Comparison of ENCODE assay signal across 8 cellular contexts in genomic region chr20:52192296-52193007, GRCh38. TPM values are rescaled to one million over a fixed set of nuclear protein-coding genes. Genes with fewer than 3 reads are reported as not detected.
A peak's percentile ranks its signal among the peaks of the same experiment; 100 is the strongest.
DNase-seq lines count a peak whose midpoint lies in the region; ATAC-seq and TF ChIP-seq lines count a peak whose summit lies in the region.

No MANE protein-coding gene starts in this region.

- POLR2A ChIA-PET in activated CD8-positive, alpha-beta T cell treated with anti-CD3 and anti-CD28 coated beads, Interleukin-2, amount 10 ng/mL, durations not matched to agents 7 days and 5 days (lab: Charles Lee), result interaction anchor here (0.7 to 1.1 kb wide), 3 partner anchors 10 to 210 kb away, joined by 3 to 4 read pairs (median 3); no protein-coding TSS in a partner anchor

- intact Hi-C loops in left ventricle myocardium inferior (cut with micrococcal nuclease), result no loop called here

- CTCF ChIA-PET in activated CD8-positive, alpha-beta T cell treated with anti-CD3 and anti-CD28 coated beads, Interleukin-2, amount 10 ng/mL, durations not matched to agents 7 days and 5 days (lab: Charles Lee), result interaction anchor here (0.9 to 1.6 kb wide), 12 partner anchors 12 to 113 kb away, joined by 3 to 7 read pairs (median 4); no protein-coding TSS in a partner anchor

- TF ChIP-seq CTCF in GM13976 (IDR thresholded peaks at IDR 0.05; ENCODE audit: borderline replicate concordance, control extremely low read depth, extremely low read depth, insufficient read depth, missing control alignments), result peak; percentile 46
- peak; percentile 41 for TF ChIP-seq CTCF in left ventricle myocardium inferior (IDR thresholded peaks at IDR 0.05; ENCODE audit: borderline replicate concordance)

- no peaks in the 10 kb centered on the region for H3K27me3 Mint-ChIP-seq in activated CD8-positive, alpha-beta T cell treated with anti-CD3 and anti-CD28 coated beads, Interleukin-2, amount 10 ng/mL, durations not matched to agents 7 days and 5 days (ENCODE audit: low read depth)

- no peaks in the 10 kb centered on the region for H3K9me3 Mint-ChIP-seq in activated CD8-positive, alpha-beta T cell treated with anti-CD3 and anti-CD28 coated beads, Interleukin-2, amount 10 ng/mL, durations not matched to agents 7 days and 5 days (ENCODE audit: insufficient read depth)

- H3K36me3 ChIP-seq in left ventricle myocardium inferior (no peaks in the 10 kb centered on the region), rectal smooth muscle tissue (ENCODE audit: control insufficient read depth, insufficient read depth, low read length) (no peaks in the 10 kb centered on the region)

- H3K4me1 Mint-ChIP-seq in activated CD8-positive, alpha-beta T cell treated with anti-CD3 and anti-CD28 coated beads, Interleukin-2, amount 10 ng/mL, durations not matched to agents 7 days and 5 days (ENCODE audit: low read depth), result peaks cover 21% of the 10 kb centered on the region

- H3K36me3 Mint-ChIP-seq in activated CD8-positive, alpha-beta T cell treated with anti-CD3 and anti-CD28 coated beads, Interleukin-2, amount 10 ng/mL, durations not matched to agents 7 days and 5 days (ENCODE audit: low read depth), result no peaks in the 10 kb centered on the region

- H3K27me3 ChIP-seq in left ventricle myocardium inferior (ENCODE audit: low read depth) (no peaks in the 10 kb centered on the region), rectal smooth muscle tissue (ENCODE audit: control insufficient read depth, insufficient read depth, low read length) (no peaks in the 10 kb centered on the region)

- H3K4me3 Mint-ChIP-seq in activated CD8-positive, alpha-beta T cell treated with anti-CD3 and anti-CD28 coated beads, Interleukin-2, amount 10 ng/mL, durations not matched to agents 7 days and 5 days, result peak overlapping the region; percentile 77

- DNase-seq in Ammon's horn (ENCODE audit: low spot score) (peak; percentile 37), GM13976 (ENCODE audit: low spot score) (peak; percentile 68), NCI-H146 treated with DMSO at 0.1 percent for 48 hours (lab: John Stamatoyannopoulos, UW; ENCODE audit: unreplicated experiment) (peak; percentile 67), left ventricle myocardium inferior (peak; percentile 45), HCEC 1CT (no peak)
- peak; percentile 53 for DNase-seq in activated CD8-positive, alpha-beta T cell treated with anti-CD3 and anti-CD28 coated beads, Interleukin-2, amount 10 ng/mL, durations not matched to agents 7 days and 5 days

- peak overlapping the region; percentile 12 for H3K9ac ChIP-seq in rectal smooth muscle tissue (ENCODE audit: low read length)

- in situ Hi-C loops in GM13976 (cut with MboI; ENCODE audit: low sequenced_read_pairs, unreplicated experiment), result no loop called here

- no peaks in the 10 kb centered on the region for H3K9me3 ChIP-seq in left ventricle myocardium inferior (replicated peaks)

- peak overlapping the region; percentile 99 for H3K4me3 ChIP-seq in left ventricle myocardium inferior
- peak overlapping the region; percentile 65 for H3K4me3 ChIP-seq in rectal smooth muscle tissue (ENCODE audit: low read length)

- H3K27ac Mint-ChIP-seq in activated CD8-positive, alpha-beta T cell treated with anti-CD3 and anti-CD28 coated beads, Interleukin-2, amount 10 ng/mL, durations not matched to agents 7 days and 5 days, result peak overlapping the region; percentile 84

- H3K27ac ChIP-seq in left ventricle myocardium inferior (replicated peaks) (peak overlapping the region; percentile 98), rectal smooth muscle tissue (ENCODE audit: low read depth, low read length) (peak overlapping the region; percentile 85)

- ATAC-seq in HG02763 (IDR thresholded peaks at IDR 0.05; ENCODE audit: unreplicated experiment), result peak; percentile 35
- peak; percentile 40 for ATAC-seq in activated CD8-positive, alpha-beta T cell treated with anti-CD3 and anti-CD28 coated beads, Interleukin-2, amount 10 ng/mL, durations not matched to agents 7 days and 5 days

- H3K4me1 ChIP-seq in left ventricle myocardium inferior (peaks cover 35% of the 10 kb centered on the region), rectal smooth muscle tissue (ENCODE audit: control insufficient read depth, insufficient read depth, low read length) (no peaks in the 10 kb centered on the region)

RNA-seq across cellular contexts. Expression of gene ZFP64, which starts 0.9 kb away (rescaled TPM):
- 10 to 100 TPM; 10.4 to 10.5 TPM for total RNA-seq in activated CD8-positive, alpha-beta T cell treated with anti-CD3 and anti-CD28 coated beads, Interleukin-2, amount 10 ng/mL, durations not matched to agents 7 days and 5 days
- total RNA-seq in left ventricle myocardium inferior, result 8.4 TPM
